In the genomic region with DNA sequence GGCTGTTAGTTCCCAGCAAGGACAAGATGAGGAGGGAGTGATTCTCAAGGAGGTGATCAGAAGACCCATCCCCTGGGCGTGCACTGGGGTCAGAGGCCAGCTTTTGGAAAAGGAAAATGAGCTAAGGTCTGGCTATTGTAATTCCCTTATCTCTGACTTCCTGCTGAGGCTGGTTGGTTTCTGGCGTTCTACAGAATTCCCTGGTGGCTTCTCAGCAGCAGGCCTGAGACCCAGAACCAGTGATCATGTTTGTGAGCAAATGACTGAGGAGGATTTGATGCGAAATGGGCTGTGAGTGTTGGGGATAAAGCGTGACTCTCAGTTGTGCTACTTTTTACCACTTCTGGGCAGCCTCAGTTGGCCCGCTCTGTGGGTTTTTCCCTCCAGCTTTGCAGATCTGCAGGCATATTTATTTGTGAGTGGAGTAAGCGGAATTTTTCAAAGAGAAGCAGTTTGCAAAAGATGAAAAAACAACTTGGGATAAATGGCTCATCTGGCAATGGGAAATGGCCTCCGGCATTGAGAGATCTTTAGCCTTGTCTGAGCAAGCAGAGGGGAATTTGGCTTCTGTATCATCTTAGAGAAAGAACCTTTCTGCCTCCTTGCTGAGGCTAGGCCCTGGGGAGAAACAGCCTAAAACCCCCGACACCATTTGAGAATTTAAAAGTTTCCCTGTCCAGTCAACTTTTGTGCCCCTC, we compare ENCODE assay signal across 13 cellular contexts.
A peak's percentile ranks its signal among the peaks of the same experiment; 100 is the strongest.
DNase-seq lines count a peak whose midpoint lies in the region; ATAC-seq and TF ChIP-seq lines count a peak whose summit lies in the region.
"Had no signal": no experiment of that assay in that cellular context is flagged by ENCODE, and none has a peak within 500 bp of the region (broad histone marks: within the 10 kb centered on the region; RNA-seq: fewer than 3 reads in every experiment).

No MANE protein-coding gene starts in this region.

- H3K4me2 ChIP-seq in BLaER1 (peak overlapping the region; percentile 36), neuronal stem cell (ENCODE audit: insufficient read depth, low read length, poor library complexity, severe bottlenecking) (no peak overlapping the region)

- H3K27ac ChIP-seq in BLaER1 (no peak overlapping the region), RWPE1 (peak overlapping the region; percentile 91), neuronal stem cell (replicated peaks; ENCODE audit: low read length) (peak overlapping the region; percentile 65)
- H3K27ac ChIP-seq: neutrophil had no signal

- no peak overlapping the region for H4K8ac ChIP-seq in neuronal stem cell (ENCODE audit: low read depth, low read length)

- no CpG with 5 or more reads among the region's 8 CpGs for WGBS in neuronal stem cell (ENCODE audit: extremely low coverage in 2 of 2, insufficient read length in 2 of 2, insufficient replicate concordance in 1 of 2), 2 donors

- peaks cover 1% of the 10 kb centered on the region for H3K79me1 ChIP-seq in neuronal stem cell (ENCODE audit: low read depth, low read length)

- H3K9me3 ChIP-seq in BLaER1 (no peaks in the 10 kb centered on the region), neuronal stem cell (replicated peaks in 1 of 2; ENCODE audit: control insufficient read depth in 2 of 2, insufficient read depth in 1 of 2, low read depth in 1 of 2, low read length in 2 of 2) (no peaks in the 10 kb centered on the region)
- H3K9me3 ChIP-seq: neutrophil, Peyer's patch had no signal

- H3K9ac ChIP-seq in BLaER1 (no peak overlapping the region), neuronal stem cell (ENCODE audit: low read depth, low read length, poor library complexity) (no peak overlapping the region)

- H2BK120ac ChIP-seq in neuronal stem cell (ENCODE audit: low read depth, low read length): no peak overlapping the region

- H3K4me1 ChIP-seq in BLaER1 (peaks cover 26% of the 10 kb centered on the region), neuronal stem cell (ENCODE audit: control insufficient read depth in 2 of 2, insufficient read depth in 1 of 2, low read depth in 1 of 2, low read length in 2 of 2) (peaks cover 0 to 4% of the 10 kb centered on the region in 2 donors)
- H3K4me1 ChIP-seq: Peyer's patch had no signal

- no peak for ATAC-seq in GM18520 (IDR thresholded peaks at IDR 0.05; ENCODE audit: unreplicated experiment)
- ATAC-seq: CD8-positive, alpha-beta T cell had no signal

- no peak overlapping the region for H2BK15ac ChIP-seq in neuronal stem cell (ENCODE audit: low read length)

- DNase-seq in RWPE1 (ENCODE audit: low spot score) (peak; percentile 62), fibroblast of mammary gland (ENCODE audit: low read depth) (peak; percentile 43), neuronal stem cell (ENCODE audit: low spot score) (no peak), NCI-H1417 treated with DMSO at 0.1 percent for 48 hours (lab: John Stamatoyannopoulos, UW) (no peak), middle frontal gyrus (ENCODE audit: extremely low spot score, low spot score) (no peak), GOT3 (lab: John Stamatoyannopoulos, UW) (no peak)
- DNase-seq: CD8-positive, alpha-beta T cell; hippocampal formation; NCI-H1092 treated with DMSO at 0.1 percent for 48 hours; Peyer's patch had no signal

- CTCF ChIA-PET in RWPE1 (lab: Yijun Ruan, JAX): interaction anchor here (0.8 to 0.9 kb wide), 2 partner anchors 14 to 15 kb away, joined by 3 to 4 read pairs; no protein-coding TSS in a partner anchor

- H2BK5ac ChIP-seq in neuronal stem cell (ENCODE audit: low read length): no peak overlapping the region

- H2AFZ ChIP-seq in neuronal stem cell (ENCODE audit: low read length): no peak overlapping the region

- H3K27me3 ChIP-seq in BLaER1 (no peaks in the 10 kb centered on the region), neuronal stem cell (ENCODE audit: control insufficient read depth in 3 of 3, insufficient read depth in 3 of 3, low read depth in 1 of 3, low read length in 3 of 3) (no peaks in the 10 kb centered on the region)
- H3K27me3 ChIP-seq: neutrophil, Peyer's patch had no signal

- no peak overlapping the region for H2AK5ac ChIP-seq in neuronal stem cell (ENCODE audit: low read depth, low read length)

- H3K23ac ChIP-seq in neuronal stem cell (ENCODE audit: low read depth, low read length, poor library complexity): no peak overlapping the region

- TF ChIP-seq CTCF in RWPE1 (conservative IDR thresholded peaks at IDR 0.05; ENCODE audit: low read depth) (no peak), fibroblast of mammary gland (conservative IDR thresholded peaks at IDR 0.05; ENCODE audit: control insufficient read depth, insufficient read depth, low read depth, low read length) (no peak)

- H4K20me1 ChIP-seq in BLaER1: no peaks in the 10 kb centered on the region

- POLR2A ChIA-PET in RWPE1 (lab: Yijun Ruan, JAX; ENCODE audit: low non-redundant PET): no interaction called here

- H3K4me3 ChIP-seq in BLaER1: no peak overlapping the region
- no peak overlapping the region for H3K4me3 ChIP-seq in fibroblast of mammary gland (ENCODE audit: control insufficient read depth, low read depth, low read length)
- H3K4me3 ChIP-seq in neuronal stem cell (ENCODE audit: low read length in 2 of 2): no peak overlapping the region
- H3K4me3 ChIP-seq: Peyer's patch had no signal

- H4K91ac ChIP-seq in neuronal stem cell (ENCODE audit: low read depth, low read length, poor library complexity): no peak overlapping the region

- no peak overlapping the region for H2BK12ac ChIP-seq in neuronal stem cell (ENCODE audit: low read length)

- H3K36me3 ChIP-seq in BLaER1 (no peaks in the 10 kb centered on the region), neuronal stem cell (replicated peaks in 1 of 2; ENCODE audit: control insufficient read depth in 2 of 2, insufficient read depth in 2 of 2, low read length in 2 of 2) (no peaks in the 10 kb centered on the region)
- H3K36me3 ChIP-seq: neutrophil, Peyer's patch had no signal

- H3K4ac ChIP-seq in neuronal stem cell (ENCODE audit: low read length): no peak overlapping the region

- H3K14ac ChIP-seq in neuronal stem cell (ENCODE audit: low read length): no peak overlapping the region

- H3K18ac ChIP-seq in neuronal stem cell (ENCODE audit: low read length): no peak overlapping the region

Comparison
In these comparisons a context has a peak if more than half of its experiments do, and no peak if none do; other contexts are left out.
1. DNase-seq: peak in RWPE1 (single experiment) and fibroblast of mammary gland (single experiment); none in neuronal stem cell (single experiment), NCI-H1417 treated with DMSO at 0.1 percent for 48 hours (single experiment), middle frontal gyrus (single experiment) and GOT3 (single experiment).